In the genomic region with DNA sequence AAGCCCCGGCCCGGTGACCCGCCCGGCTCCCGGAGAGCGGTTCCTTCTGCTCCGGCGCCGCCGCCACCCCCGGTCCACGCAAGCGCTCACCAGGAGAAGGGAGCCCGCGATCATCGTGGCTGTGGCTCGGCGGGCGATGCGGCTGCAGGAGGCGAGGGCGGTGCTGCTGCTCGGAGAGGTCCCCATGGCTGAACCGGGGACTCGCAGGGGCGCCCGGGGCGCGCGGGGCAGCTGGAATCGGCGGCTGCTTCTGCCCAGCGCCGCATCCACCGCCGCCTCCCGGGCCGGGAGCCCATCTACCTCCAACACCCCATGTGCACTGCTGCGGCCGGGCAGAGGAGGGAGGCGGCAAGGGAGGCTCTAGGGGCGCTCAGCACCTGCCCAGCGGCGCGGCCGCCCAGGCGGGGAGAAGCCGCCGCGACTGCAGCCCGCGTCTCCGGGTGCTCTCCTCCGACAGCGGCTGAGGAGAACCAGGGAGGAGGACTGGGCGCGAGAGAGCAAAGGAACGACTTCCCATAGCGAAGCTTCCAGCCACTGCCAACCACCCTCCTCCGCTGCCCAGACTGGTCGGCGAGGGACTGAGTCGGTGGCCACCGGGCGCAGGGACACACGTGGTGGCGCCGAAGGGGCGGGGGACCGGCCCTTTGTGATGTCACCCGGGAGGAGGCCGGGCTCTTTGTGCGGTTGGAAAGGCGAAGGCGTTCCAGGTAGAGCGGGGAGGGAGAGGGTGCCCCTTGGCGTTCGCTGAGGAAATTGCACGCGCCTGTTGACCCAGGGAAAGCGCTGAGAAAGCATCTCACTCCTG, we compare ENCODE assay signal across 1 cellular context.
TF ChIP-seq lines count a peak whose summit lies in the region.

A gene with protein sequence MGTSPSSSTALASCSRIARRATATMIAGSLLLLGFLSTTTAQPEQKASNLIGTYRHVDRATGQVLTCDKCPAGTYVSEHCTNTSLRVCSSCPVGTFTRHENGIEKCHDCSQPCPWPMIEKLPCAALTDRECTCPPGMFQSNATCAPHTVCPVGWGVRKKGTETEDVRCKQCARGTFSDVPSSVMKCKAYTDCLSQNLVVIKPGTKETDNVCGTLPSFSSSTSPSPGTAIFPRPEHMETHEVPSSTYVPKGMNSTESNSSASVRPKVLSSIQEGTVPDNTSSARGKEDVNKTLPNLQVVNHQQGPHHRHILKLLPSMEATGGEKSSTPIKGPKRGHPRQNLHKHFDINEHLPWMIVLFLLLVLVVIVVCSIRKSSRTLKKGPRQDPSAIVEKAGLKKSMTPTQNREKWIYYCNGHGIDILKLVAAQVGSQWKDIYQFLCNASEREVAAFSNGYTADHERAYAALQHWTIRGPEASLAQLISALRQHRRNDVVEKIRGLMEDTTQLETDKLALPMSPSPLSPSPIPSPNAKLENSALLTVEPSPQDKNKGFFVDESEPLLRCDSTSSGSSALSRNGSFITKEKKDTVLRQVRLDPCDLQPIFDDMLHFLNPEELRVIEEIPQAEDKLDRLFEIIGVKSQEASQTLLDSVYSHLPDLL (minus strand): TSS at position 580 of the 805 bp plus-strand sequence. CDS start 394 bp downstream, at position 186.

TF ChIP-seq in HepG2, 621 proteins besides CTCF, POLR2A, EP300 and RAD21 (continued from another document and continues in another):
- TF ChIP-seq, protein P1, sequence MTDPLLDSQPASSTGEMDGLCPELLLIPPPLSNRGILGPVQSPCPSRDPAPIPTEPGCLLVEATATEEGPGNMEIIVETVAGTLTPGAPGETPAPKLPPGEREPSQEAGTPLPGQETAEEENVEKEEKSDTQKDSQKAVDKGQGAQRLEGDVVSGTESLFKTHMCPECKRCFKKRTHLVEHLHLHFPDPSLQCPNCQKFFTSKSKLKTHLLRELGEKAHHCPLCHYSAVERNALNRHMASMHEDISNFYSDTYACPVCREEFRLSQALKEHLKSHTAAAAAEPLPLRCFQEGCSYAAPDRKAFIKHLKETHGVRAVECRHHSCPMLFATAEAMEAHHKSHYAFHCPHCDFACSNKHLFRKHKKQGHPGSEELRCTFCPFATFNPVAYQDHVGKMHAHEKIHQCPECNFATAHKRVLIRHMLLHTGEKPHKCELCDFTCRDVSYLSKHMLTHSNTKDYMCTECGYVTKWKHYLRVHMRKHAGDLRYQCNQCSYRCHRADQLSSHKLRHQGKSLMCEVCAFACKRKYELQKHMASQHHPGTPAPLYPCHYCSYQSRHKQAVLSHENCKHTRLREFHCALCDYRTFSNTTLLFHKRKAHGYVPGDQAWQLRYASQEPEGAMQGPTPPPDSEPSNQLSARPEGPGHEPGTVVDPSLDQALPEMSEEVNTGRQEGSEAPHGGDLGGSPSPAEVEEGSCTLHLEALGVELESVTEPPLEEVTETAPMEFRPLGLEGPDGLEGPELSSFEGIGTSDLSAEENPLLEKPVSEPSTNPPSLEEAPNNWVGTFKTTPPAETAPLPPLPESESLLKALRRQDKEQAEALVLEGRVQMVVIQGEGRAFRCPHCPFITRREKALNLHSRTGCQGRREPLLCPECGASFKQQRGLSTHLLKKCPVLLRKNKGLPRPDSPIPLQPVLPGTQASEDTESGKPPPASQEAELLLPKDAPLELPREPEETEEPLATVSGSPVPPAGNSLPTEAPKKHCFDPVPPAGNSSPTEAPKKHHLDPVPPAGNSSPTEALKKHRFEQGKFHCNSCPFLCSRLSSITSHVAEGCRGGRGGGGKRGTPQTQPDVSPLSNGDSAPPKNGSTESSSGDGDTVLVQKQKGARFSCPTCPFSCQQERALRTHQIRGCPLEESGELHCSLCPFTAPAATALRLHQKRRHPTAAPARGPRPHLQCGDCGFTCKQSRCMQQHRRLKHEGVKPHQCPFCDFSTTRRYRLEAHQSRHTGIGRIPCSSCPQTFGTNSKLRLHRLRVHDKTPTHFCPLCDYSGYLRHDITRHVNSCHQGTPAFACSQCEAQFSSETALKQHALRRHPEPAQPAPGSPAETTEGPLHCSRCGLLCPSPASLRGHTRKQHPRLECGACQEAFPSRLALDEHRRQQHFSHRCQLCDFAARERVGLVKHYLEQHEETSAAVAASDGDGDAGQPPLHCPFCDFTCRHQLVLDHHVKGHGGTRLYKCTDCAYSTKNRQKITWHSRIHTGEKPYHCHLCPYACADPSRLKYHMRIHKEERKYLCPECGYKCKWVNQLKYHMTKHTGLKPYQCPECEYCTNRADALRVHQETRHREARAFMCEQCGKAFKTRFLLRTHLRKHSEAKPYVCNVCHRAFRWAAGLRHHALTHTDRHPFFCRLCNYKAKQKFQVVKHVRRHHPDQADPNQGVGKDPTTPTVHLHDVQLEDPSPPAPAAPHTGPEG (CRISPR knock-in tag; IDR thresholded peaks at IDR 0.05): peak; percentile 62; the same call in 1 of the 2 replicates
- peak; percentile 86 for TF ChIP-seq SP5 (CRISPR knock-in tag; IDR thresholded peaks at IDR 0.05; ENCODE audit: borderline replicate concordance, low read depth)
- peak; percentile 88 for TF ChIP-seq TBX2 (CRISPR knock-in tag; IDR thresholded peaks at IDR 0.05; ENCODE audit: borderline replicate concordance)
- TF ChIP-seq SMAD1 (CRISPR knock-in tag; IDR thresholded peaks at IDR 0.05; ENCODE audit: borderline replicate concordance, low read depth): peak; percentile 87; the same call in 1 of the 2 replicates
- TF ChIP-seq ZNF724P (CRISPR knock-in tag; IDR thresholded peaks at IDR 0.05; ENCODE audit: borderline replicate concordance): peak; percentile 8; the same call in 1 of the 2 replicates
- TF ChIP-seq XBP1 (CRISPR knock-in tag; IDR thresholded peaks at IDR 0.05): no peak
- peak; percentile 71 for TF ChIP-seq ZNF234 (CRISPR knock-in tag; conservative IDR thresholded peaks at IDR 0.05)
- TF ChIP-seq SALL2 (CRISPR knock-in tag; IDR thresholded peaks at IDR 0.05): peak; percentile 96
- peak; percentile 94; the same call in 1 of the 2 replicates for TF ChIP-seq SMAD9 (CRISPR knock-in tag; IDR thresholded peaks at IDR 0.05)
- TF ChIP-seq GATAD1 (CRISPR knock-in tag; IDR thresholded peaks at IDR 0.05): peak; percentile 79
- TF ChIP-seq, protein P2, sequence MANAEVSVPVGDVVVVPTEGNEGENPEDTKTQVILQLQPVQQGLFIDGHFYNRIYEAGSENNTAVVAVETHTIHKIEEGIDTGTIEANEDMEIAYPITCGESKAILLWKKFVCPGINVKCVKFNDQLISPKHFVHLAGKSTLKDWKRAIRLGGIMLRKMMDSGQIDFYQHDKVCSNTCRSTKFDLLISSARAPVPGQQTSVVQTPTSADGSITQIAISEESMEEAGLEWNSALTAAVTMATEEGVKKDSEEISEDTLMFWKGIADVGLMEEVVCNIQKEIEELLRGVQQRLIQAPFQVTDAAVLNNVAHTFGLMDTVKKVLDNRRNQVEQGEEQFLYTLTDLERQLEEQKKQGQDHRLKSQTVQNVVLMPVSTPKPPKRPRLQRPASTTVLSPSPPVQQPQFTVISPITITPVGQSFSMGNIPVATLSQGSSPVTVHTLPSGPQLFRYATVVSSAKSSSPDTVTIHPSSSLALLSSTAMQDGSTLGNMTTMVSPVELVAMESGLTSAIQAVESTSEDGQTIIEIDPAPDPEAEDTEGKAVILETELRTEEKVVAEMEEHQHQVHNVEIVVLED (CRISPR knock-in tag; IDR thresholded peaks at IDR 0.05; ENCODE audit: borderline replicate concordance): peak; percentile 71
- TF ChIP-seq ASH2L (IDR thresholded peaks at IDR 0.05; ENCODE audit: insufficient read length, low read depth, low read length): peak; percentile 92
- TF ChIP-seq POLR2G (IDR thresholded peaks at IDR 0.05; ENCODE audit: low read depth, low read length): peak; percentile 99
- TF ChIP-seq KAT8 (CRISPR knock-in tag; IDR thresholded peaks at IDR 0.05): peak; percentile 89
- TF ChIP-seq, protein P3, sequence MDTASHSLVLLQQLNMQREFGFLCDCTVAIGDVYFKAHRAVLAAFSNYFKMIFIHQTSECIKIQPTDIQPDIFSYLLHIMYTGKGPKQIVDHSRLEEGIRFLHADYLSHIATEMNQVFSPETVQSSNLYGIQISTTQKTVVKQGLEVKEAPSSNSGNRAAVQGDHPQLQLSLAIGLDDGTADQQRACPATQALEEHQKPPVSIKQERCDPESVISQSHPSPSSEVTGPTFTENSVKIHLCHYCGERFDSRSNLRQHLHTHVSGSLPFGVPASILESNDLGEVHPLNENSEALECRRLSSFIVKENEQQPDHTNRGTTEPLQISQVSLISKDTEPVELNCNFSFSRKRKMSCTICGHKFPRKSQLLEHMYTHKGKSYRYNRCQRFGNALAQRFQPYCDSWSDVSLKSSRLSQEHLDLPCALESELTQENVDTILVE (CRISPR knock-in tag; IDR thresholded peaks at IDR 0.05): peak; percentile 75; the same call in 1 of the 2 replicates
- TF ChIP-seq, protein P4, sequence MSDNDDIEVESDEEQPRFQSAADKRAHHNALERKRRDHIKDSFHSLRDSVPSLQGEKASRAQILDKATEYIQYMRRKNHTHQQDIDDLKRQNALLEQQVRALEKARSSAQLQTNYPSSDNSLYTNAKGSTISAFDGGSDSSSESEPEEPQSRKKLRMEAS (IDR thresholded peaks at IDR 0.05): peak; percentile 99
- TF ChIP-seq, protein P5, sequence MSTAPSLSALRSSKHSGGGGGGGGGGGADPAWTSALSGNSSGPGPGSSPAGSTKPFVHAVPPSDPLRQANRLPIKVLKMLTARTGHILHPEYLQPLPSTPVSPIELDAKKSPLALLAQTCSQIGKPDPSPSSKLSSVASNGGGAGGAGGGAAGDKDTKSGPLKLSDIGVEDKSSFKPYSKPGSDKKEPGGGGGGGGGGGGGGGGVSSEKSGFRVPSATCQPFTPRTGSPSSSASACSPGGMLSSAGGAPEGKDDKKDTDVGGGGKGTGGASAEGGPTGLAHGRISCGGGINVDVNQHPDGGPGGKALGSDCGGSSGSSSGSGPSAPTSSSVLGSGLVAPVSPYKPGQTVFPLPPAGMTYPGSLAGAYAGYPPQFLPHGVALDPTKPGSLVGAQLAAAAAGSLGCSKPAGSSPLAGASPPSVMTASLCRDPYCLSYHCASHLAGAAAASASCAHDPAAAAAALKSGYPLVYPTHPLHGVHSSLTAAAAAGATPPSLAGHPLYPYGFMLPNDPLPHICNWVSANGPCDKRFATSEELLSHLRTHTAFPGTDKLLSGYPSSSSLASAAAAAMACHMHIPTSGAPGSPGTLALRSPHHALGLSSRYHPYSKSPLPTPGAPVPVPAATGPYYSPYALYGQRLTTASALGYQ (CRISPR knock-in tag; IDR thresholded peaks at IDR 0.05): peak; percentile 66; the same call in 1 of the 2 replicates
- no peak for TF ChIP-seq MTA3 (CRISPR knock-in tag; IDR thresholded peaks at IDR 0.05)
- TF ChIP-seq MTF2 (CRISPR knock-in tag; IDR thresholded peaks at IDR 0.05; ENCODE audit: borderline replicate concordance): peak; percentile 94
- TF ChIP-seq PRPF4 (IDR thresholded peaks at IDR 0.05; ENCODE audit: low read depth, low read length, poor library complexity, severe bottlenecking): no peak
- TF ChIP-seq, protein P6, sequence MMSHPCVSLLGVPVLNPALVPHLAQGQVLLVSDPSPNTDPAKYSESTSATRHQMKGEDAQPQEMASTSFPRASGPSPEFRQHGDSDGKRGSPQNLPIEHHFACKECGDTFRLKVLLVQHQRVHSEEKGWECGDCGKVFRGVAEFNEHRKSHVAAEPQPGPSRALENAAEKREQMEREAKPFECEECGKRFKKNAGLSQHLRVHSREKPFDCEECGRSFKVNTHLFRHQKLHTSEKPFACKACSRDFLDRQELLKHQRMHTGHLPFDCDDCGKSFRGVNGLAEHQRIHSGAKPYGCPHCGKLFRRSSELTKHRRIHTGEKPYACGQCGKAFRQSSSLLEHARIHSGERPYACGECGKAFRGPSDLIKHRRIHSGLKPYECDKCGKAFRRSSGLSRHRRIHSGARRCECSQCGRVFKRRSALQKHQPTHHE (CRISPR knock-in tag; IDR thresholded peaks at IDR 0.05; ENCODE audit: borderline replicate concordance): peak; percentile 97
- TF ChIP-seq PCBP1 (IDR thresholded peaks at IDR 0.05; ENCODE audit: borderline replicate concordance, low read depth, low read length): peak; percentile 86; the same call in 1 of the 2 replicates
- peak; percentile 93 for TF ChIP-seq ZNF614 (CRISPR knock-in tag; IDR thresholded peaks at IDR 0.05; ENCODE audit: borderline replicate concordance)
- peak; percentile 77; the same call in 1 of the 2 replicates for TF ChIP-seq ZNF205 (CRISPR knock-in tag; IDR thresholded peaks at IDR 0.05)
- TF ChIP-seq ZSCAN21 (CRISPR knock-in tag; IDR thresholded peaks at IDR 0.05; ENCODE audit: borderline replicate concordance): peak; percentile 98
- peak; percentile 62; the same call in 1 of the 2 replicates for TF ChIP-seq ZBTB1 (CRISPR knock-in tag; IDR thresholded peaks at IDR 0.05; ENCODE audit: borderline replicate concordance)
- TF ChIP-seq ZNF878 (CRISPR knock-in tag; IDR thresholded peaks at IDR 0.05): peak; percentile 92
- TF ChIP-seq ZFP1 (CRISPR knock-in tag; IDR thresholded peaks at IDR 0.05): peak; percentile 56
- no peak for TF ChIP-seq CBX1 (IDR thresholded peaks at IDR 0.05; ENCODE audit: low read depth)
- TF ChIP-seq MIER2 (CRISPR knock-in tag; IDR thresholded peaks at IDR 0.05): peak; percentile 55; the same call in 1 of the 2 replicates
- TF ChIP-seq SPEN (CRISPR knock-in tag; IDR thresholded peaks at IDR 0.05; ENCODE audit: low read depth): peak; percentile 53; the same call in 1 of the 2 replicates
- no peak for TF ChIP-seq MTF1 (CRISPR knock-in tag; IDR thresholded peaks at IDR 0.05)
- TF ChIP-seq, protein P7, sequence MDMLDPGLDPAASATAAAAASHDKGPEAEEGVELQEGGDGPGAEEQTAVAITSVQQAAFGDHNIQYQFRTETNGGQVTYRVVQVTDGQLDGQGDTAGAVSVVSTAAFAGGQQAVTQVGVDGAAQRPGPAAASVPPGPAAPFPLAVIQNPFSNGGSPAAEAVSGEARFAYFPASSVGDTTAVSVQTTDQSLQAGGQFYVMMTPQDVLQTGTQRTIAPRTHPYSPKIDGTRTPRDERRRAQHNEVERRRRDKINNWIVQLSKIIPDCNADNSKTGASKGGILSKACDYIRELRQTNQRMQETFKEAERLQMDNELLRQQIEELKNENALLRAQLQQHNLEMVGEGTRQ (IDR thresholded peaks at IDR 0.05; ENCODE audit: low read depth, low read length): peak; percentile 43; the same call in 1 of the 2 replicates
- TF ChIP-seq, protein P7 (CRISPR knock-in tag; IDR thresholded peaks at IDR 0.05; ENCODE audit: borderline replicate concordance): peak; percentile 68; the same call in 1 of the 2 replicates
- peak; percentile 90; the same call in 1 of the 2 replicates for TF ChIP-seq ZNF138 (CRISPR knock-in tag; IDR thresholded peaks at IDR 0.05; ENCODE audit: low read depth)
- peak; percentile 67 for TF ChIP-seq ZFX (CRISPR knock-in tag; IDR thresholded peaks at IDR 0.05; ENCODE audit: low read depth)
- TF ChIP-seq ZNF282 (IDR thresholded peaks at IDR 0.05; ENCODE audit: partially characterized antibody): no peak
- TF ChIP-seq KDM3A (CRISPR knock-in tag; IDR thresholded peaks at IDR 0.05; ENCODE audit: low read depth): peak; percentile 88
- TF ChIP-seq, protein P8, sequence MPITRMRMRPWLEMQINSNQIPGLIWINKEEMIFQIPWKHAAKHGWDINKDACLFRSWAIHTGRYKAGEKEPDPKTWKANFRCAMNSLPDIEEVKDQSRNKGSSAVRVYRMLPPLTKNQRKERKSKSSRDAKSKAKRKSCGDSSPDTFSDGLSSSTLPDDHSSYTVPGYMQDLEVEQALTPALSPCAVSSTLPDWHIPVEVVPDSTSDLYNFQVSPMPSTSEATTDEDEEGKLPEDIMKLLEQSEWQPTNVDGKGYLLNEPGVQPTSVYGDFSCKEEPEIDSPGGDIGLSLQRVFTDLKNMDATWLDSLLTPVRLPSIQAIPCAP (CRISPR knock-in tag; IDR thresholded peaks at IDR 0.05; ENCODE audit: low read depth): no peak; the same call in 1 of the 2 replicates
- peak; percentile 84 for TF ChIP-seq ISL2 (CRISPR knock-in tag; IDR thresholded peaks at IDR 0.05)
